8 cellular contexts compared by ENCODE assay signal in the genomic region with DNA sequence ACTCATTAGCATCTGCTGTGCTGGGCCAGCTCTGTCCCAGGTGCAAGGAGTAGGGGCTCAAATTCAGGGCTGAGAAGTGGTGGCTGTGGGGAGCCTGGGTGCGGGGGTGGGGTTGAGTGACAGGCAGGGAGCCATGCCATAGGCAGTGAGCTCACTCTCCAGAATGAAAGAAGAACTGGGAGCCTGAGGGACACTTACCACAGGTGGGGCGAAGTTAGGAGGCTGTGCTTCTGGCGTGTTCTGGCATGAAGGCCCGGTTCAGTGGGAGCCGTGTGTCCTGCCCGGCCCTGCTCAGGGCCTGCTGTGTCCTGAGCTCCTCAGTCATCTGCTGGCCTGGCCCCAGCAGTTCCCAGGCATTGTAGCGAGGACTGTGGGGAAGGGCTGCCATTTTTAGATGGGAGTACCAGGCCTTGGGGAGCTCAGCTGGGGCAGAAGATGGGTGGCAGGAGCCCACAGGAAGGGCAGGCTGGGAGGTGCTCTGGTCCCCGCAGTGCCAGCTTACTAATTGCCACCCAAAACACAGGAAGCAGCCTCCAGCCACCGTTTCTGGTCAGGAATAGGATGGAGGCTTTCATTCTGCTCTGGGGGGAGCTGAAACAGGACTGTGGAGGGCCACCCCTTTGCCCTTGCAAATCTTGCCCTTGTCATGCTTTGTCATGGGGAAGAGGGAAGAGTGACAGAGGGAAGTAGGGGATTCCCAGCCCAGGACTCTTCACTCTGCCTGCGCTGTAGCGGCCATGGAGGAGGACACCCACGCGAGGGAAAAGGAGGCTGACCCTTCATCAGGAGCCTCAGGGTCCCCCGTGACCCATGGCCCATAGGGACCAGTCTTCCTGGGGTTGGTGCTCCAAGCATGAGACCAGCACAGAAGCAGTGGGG.
DNase-seq lines count a peak whose midpoint lies in the region; ATAC-seq and TF ChIP-seq lines count a peak whose summit lies in the region.

No MANE protein-coding gene starts in this region.

- H3K4me1 Mint-ChIP-seq in brain (peaks cover 30% of the 10 kb centered on the region), naive B cell (peaks cover 63 to 79% (median 79%) of the 10 kb centered on the region in 3 donors)

- H3K27me3 ChIP-seq in Loucy (ENCODE audit: insufficient read depth, low read length, poor library complexity, severe bottlenecking), result no peaks in the 10 kb centered on the region

- ATAC-seq in GM21381 (IDR thresholded peaks at IDR 0.05; ENCODE audit: unreplicated experiment) (peak; percentile 16), naive B cell (ENCODE audit: low read depth in 2 of 2) (peak; percentile 5 to 7)

- peaks cover 47% of the 10 kb centered on the region for H3K4me1 ChIP-seq in Loucy (ENCODE audit: insufficient read depth, low read length, poor library complexity, severe bottlenecking)

- no peaks in the 10 kb centered on the region for H4K20me1 ChIP-seq in Loucy (ENCODE audit: insufficient read depth, low read length, poor library complexity, severe bottlenecking)

- H3K27me3 Mint-ChIP-seq in brain (peaks cover 9% of the 10 kb centered on the region), naive B cell (no peaks in the 10 kb centered on the region)

- H2AFZ ChIP-seq in Loucy (ENCODE audit: low read length), result no peak overlapping the region

- peaks cover 7% of the 10 kb centered on the region for H3F3A ChIP-seq in Loucy (ENCODE audit: low read depth)

- peak overlapping the region; percentile 79 for H3K4me2 ChIP-seq in Loucy (ENCODE audit: low read depth, low read length, poor library complexity, severe bottlenecking)

- H3K36me3 Mint-ChIP-seq in brain, result peaks cover 7% of the 10 kb centered on the region
- peaks cover 20 to 30% of the 10 kb centered on the region in 2 donors for H3K36me3 Mint-ChIP-seq in naive B cell

- peaks cover 42% of the 10 kb centered on the region; the same call in 1 of the 2 replicates for H3K36me3 ChIP-seq in Loucy (ENCODE audit: insufficient read depth, low read length)

- no peaks in the 10 kb centered on the region for H3K9me2 ChIP-seq in Loucy (replicated peaks; ENCODE audit: low read depth, low read length)

- H3K4me3 ChIP-seq in Loucy (ENCODE audit: low read length, poor library complexity, severe bottlenecking), result peak overlapping the region; percentile 69

- H3K9me3 Mint-ChIP-seq in brain, result peaks cover 0 to 6% (median 0%) of the 10 kb centered on the region in 5 experiments
- no peaks in the 10 kb centered on the region for H3K9me3 Mint-ChIP-seq in naive B cell

- no peaks in the 10 kb centered on the region for H3K79me2 ChIP-seq in Loucy (ENCODE audit: insufficient read depth, low read length)

- H3K27ac Mint-ChIP-seq in brain (peak overlapping the region in 4 of 5 experiments; percentile 19 to 77 (median 64)), naive B cell (peak overlapping the region; percentile 93 to 98 (median 98))

- no peak overlapping the region for H3K4me3 Mint-ChIP-seq in brain
- H3K4me3 Mint-ChIP-seq in naive B cell, result peak overlapping the region; percentile 72 to 93 (median 82)

- peak overlapping the region; percentile 72 for H3K9ac ChIP-seq in Loucy (ENCODE audit: low read depth, low read length, poor library complexity, severe bottlenecking)

- no peaks in the 10 kb centered on the region for H3K9me3 ChIP-seq in Loucy (ENCODE audit: insufficient read depth, low read depth, low read length)

- DNase-seq in AML-193 (lab: John Stamatoyannopoulos, UW) (peak; percentile 42 to 56), naive B cell (peak; percentile 39), NCI-H774 (lab: John Stamatoyannopoulos, UW) (no peak), SHP77 (lab: John Stamatoyannopoulos, UW) (no peak), 8988T (no peak)

- TF ChIP-seq CTCF in Loucy (conservative IDR thresholded peaks at IDR 0.05; ENCODE audit: low read length) (no peak), brain (conservative IDR thresholded peaks at IDR 0.05) (no peak)

Comparison
In these comparisons a context has a peak if more than half of its experiments do, and no peak if none do; other contexts are left out.
1. DNase-seq: peak in AML-193 (2 of 2) and naive B cell (single experiment); none in NCI-H774 (single experiment), SHP77 (0 of 2) and 8988T (single experiment).
2. H3K4me3 Mint-ChIP-seq: peak in naive B cell (8 of 8); none in brain (0 of 5).